ENCODE assay signal across 11 cellular contexts in the genomic region with DNA sequence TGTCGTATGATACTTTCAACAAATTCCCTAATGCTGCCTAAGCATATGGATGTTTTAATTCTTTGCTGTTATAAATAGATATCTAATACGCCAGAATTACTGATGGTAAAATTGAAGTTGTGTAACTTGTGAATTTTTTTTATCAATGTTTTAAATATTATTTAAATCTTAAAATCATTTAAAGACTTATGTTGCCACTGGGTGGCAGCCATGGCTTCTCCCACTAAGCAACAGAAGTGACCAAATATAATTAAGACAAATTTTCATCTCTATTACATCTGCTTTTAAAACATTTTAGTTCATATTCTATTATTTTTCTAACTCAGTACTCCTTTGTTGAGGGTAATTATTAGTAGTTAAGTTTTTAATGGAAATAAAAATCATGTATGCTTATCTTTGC. TPM values are rescaled to one million over a fixed set of nuclear protein-coding genes. Genes with fewer than 3 reads are reported as not detected.
DNase-seq lines count a peak whose midpoint lies in the region; FAIRE-seq and TF ChIP-seq lines count a peak whose summit lies in the region.
"Had no signal": no experiment of that assay in that cellular context is flagged by ENCODE, and none has a peak within 500 bp of the region (broad histone marks: within the 10 kb centered on the region; RNA-seq: fewer than 3 reads in every experiment).

No MANE protein-coding gene starts in this region.

- H3K27ac ChIP-seq in endothelial cell of umbilical vein (ENCODE audit: insufficient read depth, low read depth, low read length) = no peak overlapping the region

- H3K9me3 ChIP-seq in endothelial cell of umbilical vein (replicated peaks; ENCODE audit: control insufficient read depth, insufficient read depth, low read length) = no peaks in the 10 kb centered on the region

- peak; percentile 37 for DNase-seq in ELR (ENCODE audit: low read depth)
- peak; percentile 12 for DNase-seq in NCI-H1694 (lab: John Stamatoyannopoulos, UW)
- DNase-seq in endothelial cell of umbilical vein (ENCODE audit: low read depth, low spot score) = peak; percentile 44
- no peak for DNase-seq in retinal pigment epithelial cell (ENCODE audit: low read depth)
- DNase-seq in activated CD8-positive, alpha-beta memory T cell treated with anti-CD3 and anti-CD28 coated beads, Interleukin-2, amount 50 U/mL, for 48 hours = no peak
- DNase-seq in urothelium cell line (ENCODE audit: low spot score) = no peak
- no peak for DNase-seq in NCI-H526 treated with DMSO at 0.1 percent for 48 hours (lab: John Stamatoyannopoulos, UW)
- DNase-seq: activated CD4-positive, alpha-beta T cell treated with anti-CD3 and anti-CD28 coated beads, Interleukin-2, amount 10 ng/mL, durations not matched to agents 24 days and 14 days; NCI-H187; T-helper 17 cell had no signal

- peaks cover 11% of the 10 kb centered on the region for H3K79me2 ChIP-seq in endothelial cell of umbilical vein (ENCODE audit: control insufficient read depth, insufficient read depth, low read length)

- CTCF ChIA-PET in endothelial cell of umbilical vein (lab: Charles Lee) = interaction anchor here (1.2 to 2.5 kb wide), 2 partner anchors 11 to 64 kb away, joined by 4 to 17 read pairs; no protein-coding TSS in a partner anchor

- H3K9me1 ChIP-seq in endothelial cell of umbilical vein (replicated peaks; ENCODE audit: control insufficient read depth, extremely low read depth, insufficient read depth, low read length) = no peaks in the 10 kb centered on the region

- H3K4me1 ChIP-seq in endothelial cell of umbilical vein (ENCODE audit: control insufficient read depth, extremely low read depth, insufficient read depth, low read length) = peaks cover 12% of the 10 kb centered on the region

- peaks cover 2 to 6% of the 10 kb centered on the region in 2 experiments for H3K36me3 ChIP-seq in endothelial cell of umbilical vein (ENCODE audit: control insufficient read depth in 2 of 2, extremely low read depth in 1 of 2, insufficient read depth in 2 of 2, low read length in 2 of 2)

- no peaks in the 10 kb centered on the region for H3K27me3 ChIP-seq in endothelial cell of umbilical vein (ENCODE audit: control insufficient read depth in 2 of 2, insufficient read depth in 2 of 2, low read length in 2 of 2)

- H3K4me2 ChIP-seq in endothelial cell of umbilical vein (ENCODE audit: insufficient read depth, low read length) = no peak overlapping the region

- POLR2A ChIA-PET in endothelial cell of umbilical vein (lab: Charles Lee) = no interaction called here

- intact Hi-C loops in endothelial cell of umbilical vein (cut with micrococcal nuclease) = loop anchor here (1.0 to 2.0 kb wide), 3 partner anchors 65 to 191 kb away; a partner anchor contains a TSS

- peak in 1 of 2 donors; percentile 16 for TF ChIP-seq CTCF in endothelial cell of umbilical vein (IDR thresholded peaks at IDR 0.05; ENCODE audit: extremely low read depth in 1 of 2, insufficient read depth in 1 of 2, low read depth in 1 of 2, low read length in 2 of 2)
- peak; percentile 35 for TF ChIP-seq CTCF in retinal pigment epithelial cell (conservative IDR thresholded peaks at IDR 0.05; ENCODE audit: low read depth, low read length)

- dilution Hi-C loops in endothelial cell of umbilical vein (cut with MboI; ENCODE audit: extremely low pct_ligation_motif_present, low sequenced_read_pairs) = no loop called here

- H3K9ac ChIP-seq in endothelial cell of umbilical vein (replicated peaks; ENCODE audit: extremely low read depth, insufficient read depth, low read length) = no peak overlapping the region

- no TSS peak for BruUV-seq in endothelial cell of umbilical vein (replicated peaks; lab: Mats Ljungman, UMichigan)

- H2AFZ ChIP-seq in endothelial cell of umbilical vein (ENCODE audit: low read depth, low read length) = no peak overlapping the region

- TF ChIP-seq POLR2A in endothelial cell of umbilical vein (IDR thresholded peaks at IDR 0.05; ENCODE audit: low read depth, low read length) = no peak

- FAIRE-seq in endothelial cell of umbilical vein (lab: Jason Lieb, UNC) = no peak
- FAIRE-seq in urothelium cell line (lab: Jason Lieb, UNC) = no peak
- FAIRE-seq: astrocyte had no signal

- H3K4me3 ChIP-seq in endothelial cell of umbilical vein (replicated peaks in 1 of 3; ENCODE audit: insufficient read depth in 1 of 3, low read depth in 1 of 3, low read length in 3 of 3) (no peak overlapping the region), retinal pigment epithelial cell (ENCODE audit: low read length) (no peak overlapping the region)

- H4K20me1 ChIP-seq in endothelial cell of umbilical vein (replicated peaks; ENCODE audit: control insufficient read depth, extremely low read depth, insufficient read depth, low read length) = no peaks in the 10 kb centered on the region

TF ChIP-seq in endothelial cell of umbilical vein, 7 proteins besides CTCF, POLR2A, EP300 and RAD21:
- TF ChIP-seq EZH2 (IDR thresholded peaks at IDR 0.05; ENCODE audit: borderline replicate concordance, low read depth, low read length, severe bottlenecking) = no peak
- no peak for TF ChIP-seq JUN (IDR thresholded peaks at IDR 0.05; ENCODE audit: borderline replicate concordance, insufficient read depth, insufficient read length, low read depth)
- no peak for TF ChIP-seq POLR2AphosphoS5 (IDR thresholded peaks at IDR 0.05; ENCODE audit: insufficient read depth, low read depth, low read length)
- TF ChIP-seq GATA2 (IDR thresholded peaks at IDR 0.05; ENCODE audit: insufficient read depth, insufficient read length, low read depth, low read length) = no peak
- TF ChIP-seq, protein P1, sequence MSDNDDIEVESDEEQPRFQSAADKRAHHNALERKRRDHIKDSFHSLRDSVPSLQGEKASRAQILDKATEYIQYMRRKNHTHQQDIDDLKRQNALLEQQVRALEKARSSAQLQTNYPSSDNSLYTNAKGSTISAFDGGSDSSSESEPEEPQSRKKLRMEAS (IDR thresholded peaks at IDR 0.05; ENCODE audit: insufficient read depth, insufficient read length) = no peak
- no peak for TF ChIP-seq FOS (IDR thresholded peaks at IDR 0.05; ENCODE audit: borderline replicate concordance, insufficient read depth, low read length)
- TF ChIP-seq MYC (IDR thresholded peaks at IDR 0.05; ENCODE audit: low read depth, low read length) = no peak

RNA-seq across cellular contexts. Expression of a gene that starts 8.1 kb away (rescaled TPM):
- total RNA-seq in endothelial cell of umbilical vein = 1.6 and 2.5 TPM in 2 replicates
- polyA plus RNA-seq in endothelial cell of umbilical vein = 0.65 and 0.79 TPM in 2 replicates
- polyA plus RNA-seq in endothelial cell of umbilical vein (2011; cell fraction: cytosol; rRNA removed) = 0.57 and 0.72 TPM in 2 replicates
- 6.6 and 6.8 TPM in 2 replicates for polyA plus RNA-seq in endothelial cell of umbilical vein (2011; cell fraction: nucleus; rRNA removed)
- polyA plus RNA-seq in endothelial cell of umbilical vein (2012) = 0.37 and 0.46 TPM in 2 replicates
- polyA minus RNA-seq in endothelial cell of umbilical vein = 3.2 and 4.1 TPM in 2 replicates
- polyA minus RNA-seq in endothelial cell of umbilical vein (2011; cell fraction: cytosol; rRNA and poly(A)+ RNA removed) = 17.4 TPM
- polyA minus RNA-seq in endothelial cell of umbilical vein (2011; cell fraction: nucleus; rRNA and poly(A)+ RNA removed) = 8.5 and 15.5 TPM in 2 replicates

Comparison
In these comparisons a context has a peak if more than half of its experiments do, and no peak if none do; other contexts are left out.
1. DNase-seq: peak in ELR (single experiment), NCI-H1694 (single experiment) and endothelial cell of umbilical vein (single experiment); none in retinal pigment epithelial cell (single experiment), activated CD8-positive, alpha-beta memory T cell treated with anti-CD3 and anti-CD28 coated beads, Interleukin-2, amount 50 U/mL, for 48 hours (single experiment), urothelium cell line (single experiment) and NCI-H526 treated with DMSO at 0.1 percent for 48 hours (single experiment).